Comparison of ENCODE assay signal across 17 cellular contexts in genomic region chr1:211549092-211549749, GRCh38. TPM values are rescaled to one million over a fixed set of nuclear protein-coding genes. Genes with fewer than 3 reads are reported as not detected.
DNase-seq lines count a peak whose midpoint lies in the region; ATAC-seq and TF ChIP-seq lines count a peak whose summit lies in the region.
"Had no signal": no experiment of that assay in that cellular context is flagged by ENCODE, and none has a peak within 500 bp of the region (broad histone marks: within the 10 kb centered on the region; RNA-seq: fewer than 3 reads in every experiment).

No MANE protein-coding gene starts in this region.

- no peak for TF ChIP-seq POLR2A in prostate gland (IDR thresholded peaks at IDR 0.05)

- intact Hi-C loops in cardiac septum (cut with DNase I) (no loop called here), prostate gland (cut with DNase I) (no loop called here), lower lobe of right lung (cut with DNase I) (no loop called here)

- H3K4me3 ChIP-seq in prostate gland, result no peak overlapping the region
- H3K4me3 ChIP-seq in lower lobe of right lung, result no peak overlapping the region
- H3K4me3 ChIP-seq: MG63, psoas muscle had no signal

- DNase-seq in D341Med (ENCODE audit: low spot score) (peak; percentile 19), NCI-H69 (lab: John Stamatoyannopoulos, UW) (peak; percentile 70), cardiac septum (ENCODE audit: low spot score) (peak; percentile 66), prostate gland (ENCODE audit: low spot score) (peak; percentile 30), lower lobe of right lung (no peak), T-helper 2 cell (no peak)
- DNase-seq in activated CD4-positive, alpha-beta T cell treated with anti-CD3 and anti-CD28 coated beads for 1 hour, result no peak
- DNase-seq in stimulated activated CD4-positive, alpha-beta T cell treated with anti-CD3 and anti-CD28 coated beads, Interleukin-4, amount 100 ng/mL, for 4 hours, result no peak
- DNase-seq: EL; MG63; NCI-H1694 treated with DMSO at 0.1 percent for 48 hours; psoas muscle; stimulated activated naive CD8-positive, alpha-beta T cell treated with anti-CD3 and anti-CD28 coated beads, Interleukin-15, amount 100 ng/mL, for 72 hours had no signal

- TF ChIP-seq CTCF in prostate gland (IDR thresholded peaks at IDR 0.05) (no peak), lower lobe of right lung (IDR thresholded peaks at IDR 0.05) (no peak)

- H3K27me3 ChIP-seq in prostate gland (replicated peaks; ENCODE audit: insufficient read depth), result no peaks in the 10 kb centered on the region
- H3K27me3 ChIP-seq in lower lobe of right lung (ENCODE audit: low read depth), result no peaks in the 10 kb centered on the region
- H3K27me3 ChIP-seq: MG63 had no signal

- H3K36me3 ChIP-seq in prostate gland (no peaks in the 10 kb centered on the region), lower lobe of right lung (no peaks in the 10 kb centered on the region)
- H3K36me3 ChIP-seq: MG63 had no signal

- H3K4me1 ChIP-seq in prostate gland (replicated peaks) (no peaks in the 10 kb centered on the region), lower lobe of right lung (no peaks in the 10 kb centered on the region)
- H3K4me1 ChIP-seq: psoas muscle had no signal

- ATAC-seq in lower lobe of right lung, result no peak
- ATAC-seq: psoas muscle had no signal

- WGBS in prostate gland, result 44% methylated on average over 7 of the region's 7 CpGs

- H3K27ac ChIP-seq in prostate gland (peak overlapping the region; percentile 4 to 24), lower lobe of right lung (no peak overlapping the region)
- H3K27ac ChIP-seq: psoas muscle had no signal

- H3K9me3 ChIP-seq in prostate gland (no peaks in the 10 kb centered on the region), lower lobe of right lung (no peaks in the 10 kb centered on the region)
- H3K9me3 ChIP-seq: MG63, psoas muscle had no signal

RNA-seq across cellular contexts. Expression of gene SLC30A1, which starts 29.7 kb away (rescaled TPM):
- total RNA-seq in cardiac septum (16.3 TPM), prostate gland (10 to 100 TPM; 12.5 to 22.0 TPM), lower lobe of right lung (14.8 TPM)

RNA-seq across cellular contexts. Expression of gene RD3, which starts 57.3 kb away (rescaled TPM):
- total RNA-seq in cardiac septum (not detected), prostate gland (under 1 TPM; 0.27 to 0.28 TPM), lower lobe of right lung (0.12 TPM)
- total RNA-seq: CD4-positive, alpha-beta T cell; fibroblast of villous mesenchyme; lung microvascular endothelial cell; psoas muscle; T-helper 2 cell treated with Interferon-gamma antibody and Interleukin-4, amounts not matched to agents 100 ng/mL and 5 ng/mL, for 36 hours had no signal

Comparison
In these comparisons a context has a peak if more than half of its experiments do, and no peak if none do; other contexts are left out.
1. DNase-seq: peak in D341Med (single experiment), NCI-H69 (single experiment), cardiac septum (single experiment) and prostate gland (single experiment); none in activated CD4-positive, alpha-beta T cell treated with anti-CD3 and anti-CD28 coated beads for 1 hour (single experiment), lower lobe of right lung (single experiment), stimulated activated CD4-positive, alpha-beta T cell treated with anti-CD3 and anti-CD28 coated beads, Interleukin-4, amount 100 ng/mL, for 4 hours (0 of 2) and T-helper 2 cell (0 of 5).